ENCODE assay signal across 18 cellular contexts in genomic region chr6:48567016-48567415, GRCh38.
A peak's percentile ranks its signal among the peaks of the same experiment; 100 is the strongest.
DNase-seq lines count a peak whose midpoint lies in the region; ATAC-seq and TF ChIP-seq lines count a peak whose summit lies in the region.
"Had no signal": no experiment of that assay in that cellular context is flagged by ENCODE, and none has a peak within 500 bp of the region (broad histone marks: within the 10 kb centered on the region; RNA-seq: fewer than 3 reads in every experiment).

No MANE protein-coding gene starts in this region.

- CTCF ChIA-PET in PC-3 (lab: Charles Lee): no interaction called here

- DNase-seq in GM23338 (ENCODE audit: low spot score): peak; percentile 35
- peak; percentile 59 for DNase-seq in PC-3
- DNase-seq in choroid plexus epithelial cell (ENCODE audit: low read depth): peak; percentile 31
- no peak for DNase-seq in mesothelial cell of epicardium (ENCODE audit: low spot score in 2 of 2, unreplicated experiment in 2 of 2)
- DNase-seq in stimulated activated CD4-positive, alpha-beta T cell treated with anti-CD3 and anti-CD28 coated beads, Interleukin-4, amount 100 ng/mL, for 4 hours: no peak
- DNase-seq in retina: no peak
- DNase-seq: activated CD8-positive, alpha-beta memory T cell treated with anti-CD3 and anti-CD28 coated beads for 24 hours; CD8-positive, alpha-beta memory T cell; naive B cell; NCI-H1417 treated with DMSO at 0.1 percent for 48 hours; NCI-H2171; NCI-H748 treated with DMSO at 0.1 percent for 48 hours; T-cell had no signal

- H3K36me3 ChIP-seq in GM23338 (ENCODE audit: insufficient read depth) (no peaks in the 10 kb centered on the region), PC-3 (ENCODE audit: low read depth, low read length) (no peaks in the 10 kb centered on the region)

- POLR2A ChIA-PET in PC-3 (lab: Charles Lee; ENCODE audit: unreplicated experiment): no interaction called here

- intact Hi-C loops in PC-3 (cut with micrococcal nuclease): no loop called here

- H3K4me3 Mint-ChIP-seq in GM23338 (no peak overlapping the region), mesothelial cell of epicardium (no peak overlapping the region)
- H3K4me3 Mint-ChIP-seq: CD8-positive, alpha-beta memory T cell; naive B cell; T-cell had no signal

- peaks cover 4% of the 10 kb centered on the region; the same call in 1 of the 3 replicates for H3K9me3 Mint-ChIP-seq in GM23338
- peaks cover 5% of the 10 kb centered on the region for H3K9me3 Mint-ChIP-seq in mesothelial cell of epicardium

- H2AFZ ChIP-seq in GM23338: no peak overlapping the region
- no peak overlapping the region for H2AFZ ChIP-seq in PC-3 (ENCODE audit: low read length)

- H3K27ac Mint-ChIP-seq in GM23338: peak overlapping the region; percentile 11
- H3K27ac Mint-ChIP-seq in mesothelial cell of epicardium: peak overlapping the region; percentile 78
- H3K27ac Mint-ChIP-seq: CD8-positive, alpha-beta memory T cell; naive B cell; T-cell had no signal

- H4K20me1 ChIP-seq in GM23338 (replicated peaks; ENCODE audit: insufficient read depth) (no peaks in the 10 kb centered on the region), PC-3 (ENCODE audit: low read length) (no peaks in the 10 kb centered on the region)

- H3K27me3 Mint-ChIP-seq in GM23338 (ENCODE audit: insufficient read depth, low read depth, poor library complexity) (no peaks in the 10 kb centered on the region), mesothelial cell of epicardium (ENCODE audit: low read depth) (no peaks in the 10 kb centered on the region)
- H3K27me3 Mint-ChIP-seq: CD8-positive, alpha-beta memory T cell; naive B cell; T-cell had no signal

- H3K27ac ChIP-seq in GM23338 (ENCODE audit: low read depth) (peak overlapping the region; percentile 69), PC-3 (ENCODE audit: low read length) (no peak overlapping the region)
- H3K27ac ChIP-seq: VCaP had no signal

- H3K79me2 ChIP-seq in GM23338 (replicated peaks; ENCODE audit: insufficient read depth) (no peaks in the 10 kb centered on the region), PC-3 (ENCODE audit: low read length) (no peaks in the 10 kb centered on the region)

- H3K27me3 ChIP-seq in GM23338 (ENCODE audit: insufficient read depth): no peaks in the 10 kb centered on the region
- H3K27me3 ChIP-seq in PC-3 (ENCODE audit: low read length): no peaks in the 10 kb centered on the region

- H3K9me2 ChIP-seq in GM23338 (ENCODE audit: insufficient read depth) (peaks cover 4% of the 10 kb centered on the region; the same call in 1 of the 2 replicates), PC-3 (replicated peaks; ENCODE audit: low read length) (no peaks in the 10 kb centered on the region)

- BruUV-seq in PC-3 (replicated peaks; lab: Mats Ljungman, UMichigan): no TSS peak

- no peak overlapping the region for H3K9ac ChIP-seq in PC-3 (ENCODE audit: low read length)

- H3K36me3 Mint-ChIP-seq in GM23338 (ENCODE audit: low read depth): peaks cover 4% of the 10 kb centered on the region; the same call in 2 of the 3 replicates
- H3K36me3 Mint-ChIP-seq in mesothelial cell of epicardium: peaks cover 3% of the 10 kb centered on the region
- H3K36me3 Mint-ChIP-seq: CD8-positive, alpha-beta memory T cell; naive B cell; T-cell had no signal

- no peaks in the 10 kb centered on the region for H3K9me3 ChIP-seq in PC-3 (ENCODE audit: low read length)

- H3K4me1 ChIP-seq in GM23338 (ENCODE audit: insufficient read depth) (peaks cover 28% of the 10 kb centered on the region), PC-3 (ENCODE audit: insufficient read depth, low read length) (peaks cover 10% of the 10 kb centered on the region)

- no peak overlapping the region for H3K4me3 ChIP-seq in GM23338
- H3K4me3 ChIP-seq in PC-3 (ENCODE audit: low read length): no peak overlapping the region
- no peak overlapping the region for H3K4me3 ChIP-seq in choroid plexus epithelial cell (ENCODE audit: low read depth, low read length)
- H3K4me3 ChIP-seq: lung had no signal

- ATAC-seq in GM23338: peak; percentile 39; the same call in 2 of the 3 replicates
- ATAC-seq in PC-3: peak; percentile 43
- no peak for ATAC-seq in HG02623 (IDR thresholded peaks at IDR 0.05; ENCODE audit: unreplicated experiment)
- no peak for ATAC-seq in HG03139 (IDR thresholded peaks at IDR 0.05; ENCODE audit: unreplicated experiment)
- ATAC-seq: Panc1, T-cell had no signal

- peaks cover 30% of the 10 kb centered on the region for H3K4me1 Mint-ChIP-seq in GM23338
- peaks cover 43% of the 10 kb centered on the region for H3K4me1 Mint-ChIP-seq in mesothelial cell of epicardium
- H3K4me1 Mint-ChIP-seq: CD8-positive, alpha-beta memory T cell; naive B cell; T-cell had no signal

- no peak overlapping the region for H3K4me2 ChIP-seq in GM23338
- no peak overlapping the region for H3K4me2 ChIP-seq in PC-3 (ENCODE audit: low read length)

- no peak for TF ChIP-seq CTCF in GM23338 (conservative IDR thresholded peaks at IDR 0.05; ENCODE audit: low read depth in 2 of 2)
- no peak for TF ChIP-seq CTCF in PC-3 (conservative IDR thresholded peaks at IDR 0.05; ENCODE audit: low read depth, low read length)
- TF ChIP-seq CTCF in choroid plexus epithelial cell (conservative IDR thresholded peaks at IDR 0.05; ENCODE audit: low read depth, low read length): no peak
- TF ChIP-seq CTCF in mesothelial cell of epicardium (IDR thresholded peaks at IDR 0.05; ENCODE audit: unreplicated experiment): no peak

- H3F3A ChIP-seq in GM23338 (replicated peaks; ENCODE audit: low read depth) (no peaks in the 10 kb centered on the region), PC-3 (ENCODE audit: low read length, unreplicated experiment) (no peaks in the 10 kb centered on the region)

TF ChIP-seq in GM23338, 12 proteins besides CTCF, POLR2A, EP300 and RAD21 (continues in another document):
- TF ChIP-seq CREB1 (CRISPR knock-in tag; IDR thresholded peaks at IDR 0.05; ENCODE audit: low read depth) (no peak), EZH2phosphoT487 (IDR thresholded peaks at IDR 0.05; ENCODE audit: unreplicated experiment) (no peak), JUNB (IDR thresholded peaks at IDR 0.05; ENCODE audit: unreplicated experiment) (no peak), ETS1 (IDR thresholded peaks at IDR 0.05) (no peak), ZNF331 (CRISPR knock-in tag; IDR thresholded peaks at IDR 0.05; ENCODE audit: low read depth) (no peak), NANOG (IDR thresholded peaks at IDR 0.05; ENCODE audit: borderline replicate concordance) (no peak), POLR2AphosphoS5 (IDR thresholded peaks at IDR 0.05; ENCODE audit: low read depth) (no peak), STAT1 (IDR thresholded peaks at IDR 0.05; ENCODE audit: unreplicated experiment) (no peak), ZNF114 (CRISPR knock-in tag; IDR thresholded peaks at IDR 0.05) (no peak)

Comparison
In these comparisons a context has a peak if more than half of its experiments do, and no peak if none do; other contexts are left out.
1. ATAC-seq: peak in GM23338 (single experiment) and PC-3 (single experiment); none in HG02623 (single experiment) and HG03139 (single experiment).
2. DNase-seq: peak in GM23338 (single experiment), PC-3 (single experiment) and choroid plexus epithelial cell (single experiment); none in mesothelial cell of epicardium (0 of 2), stimulated activated CD4-positive, alpha-beta T cell treated with anti-CD3 and anti-CD28 coated beads, Interleukin-4, amount 100 ng/mL, for 4 hours (0 of 2) and retina (single experiment).